1 cellular context compared by ENCODE assay signal in genomic region chr17:4938670-4939553, GRCh38.
TF ChIP-seq lines count a peak whose summit lies in the region.

No MANE protein-coding gene starts in this region.

TF ChIP-seq in SK-N-SH treated with all-trans-retinoic acid at 6 μM for 48 hours, 23 proteins besides CTCF, POLR2A, EP300 and RAD21 (continued from another document):
- TF ChIP-seq CSDC2 (CRISPR knock-in tag; IDR thresholded peaks at IDR 0.05) (no peak), TCF4 (CRISPR knock-in tag; IDR thresholded peaks at IDR 0.05; ENCODE audit: borderline replicate concordance) (no peak), OSR1 (CRISPR knock-in tag; IDR thresholded peaks at IDR 0.05) (no peak), ISL1 (CRISPR knock-in tag; IDR thresholded peaks at IDR 0.05) (no peak), ZNF565 (CRISPR knock-in tag; conservative IDR thresholded peaks at IDR 0.05; ENCODE audit: low read depth) (no peak), ZFP30 (CRISPR knock-in tag; IDR thresholded peaks at IDR 0.05) (no peak), ZC3H10 (CRISPR knock-in tag; IDR thresholded peaks at IDR 0.05) (no peak), GLIS3 (CRISPR knock-in tag; IDR thresholded peaks at IDR 0.05) (no peak), SNAI2 (CRISPR knock-in tag; IDR thresholded peaks at IDR 0.05) (no peak), PATZ1 (CRISPR knock-in tag; IDR thresholded peaks at IDR 0.05; ENCODE audit: borderline replicate concordance) (no peak), BACH2 (CRISPR knock-in tag; IDR thresholded peaks at IDR 0.05; ENCODE audit: borderline replicate concordance) (no peak), POU6F1 (CRISPR knock-in tag; IDR thresholded peaks at IDR 0.05; ENCODE audit: borderline replicate concordance, low read depth) (no peak), ZNF8 (CRISPR knock-in tag; IDR thresholded peaks at IDR 0.05) (no peak)
